17 cellular contexts compared by ENCODE assay signal in the genomic region with DNA sequence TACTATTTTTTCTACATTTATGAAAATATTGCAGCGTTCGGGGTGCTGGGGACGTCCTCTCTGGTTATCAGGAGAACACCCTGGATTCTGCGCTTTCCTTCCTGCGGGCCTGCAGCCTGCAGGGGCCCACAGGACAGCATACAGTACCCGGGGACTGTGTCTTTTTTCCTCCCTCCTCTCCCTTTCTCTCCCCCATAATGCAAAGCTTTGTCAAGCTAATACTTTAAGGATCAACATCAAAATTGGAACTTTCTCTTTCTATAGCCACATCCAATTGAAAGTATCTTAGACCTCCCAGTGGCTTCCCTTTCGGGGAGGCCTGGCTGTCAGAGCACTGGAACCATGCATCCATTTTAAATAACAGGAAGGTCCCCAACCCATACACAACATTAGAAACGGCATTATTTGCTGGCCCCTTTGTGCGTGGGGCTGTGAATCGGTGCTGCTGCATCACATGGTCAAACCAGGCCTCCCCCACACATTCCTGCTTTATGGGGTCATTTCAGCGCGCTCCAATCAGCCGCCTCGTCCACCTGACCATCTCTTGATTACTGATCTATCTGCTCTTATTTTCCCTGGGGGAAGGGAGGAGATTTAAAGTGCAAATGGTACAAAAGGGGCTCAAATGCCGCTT.
DNase-seq lines count a peak whose midpoint lies in the region; ATAC-seq and TF ChIP-seq lines count a peak whose summit lies in the region.
"Had no signal": no experiment of that assay in that cellular context is flagged by ENCODE, and none has a peak within 500 bp of the region (broad histone marks: within the 10 kb centered on the region; RNA-seq: fewer than 3 reads in every experiment).

No MANE protein-coding gene starts in this region.

- H3F3A ChIP-seq in neural cell (ENCODE audit: insufficient read depth, low read length, poor library complexity, severe bottlenecking) = peaks cover 4% of the 10 kb centered on the region

- 76 to 87% (median 78%) methylated on average over 15 of the region's 15 CpGs for WGBS in spleen, 5 donors
- WGBS in transverse colon (ENCODE audit: low coverage in 1 of 2), 2 donors = 79 to 84% methylated on average over 5 to 15 of the region's 15 CpGs

- H3K9ac ChIP-seq in HUES48 (ENCODE audit: low read depth, low read length) (no peak overlapping the region; the same call in 1 of the 2 replicates), neural cell (ENCODE audit: low read length) (peak overlapping the region; percentile 23)

- H3K9me3 ChIP-seq in HUES48 (ENCODE audit: control insufficient read depth, insufficient read depth, low read length) (0 out of 2 replicates have a peak, but pooled peaks cover 4% of the 10 kb centered on the region), neural cell (ENCODE audit: low read length) (peaks cover 3% of the 10 kb centered on the region), spleen (no peaks in the 10 kb centered on the region), transverse colon (no peaks in the 10 kb centered on the region)

- TF ChIP-seq CTCF in fibroblast of mammary gland (conservative IDR thresholded peaks at IDR 0.05; ENCODE audit: control insufficient read depth, insufficient read depth, low read depth, low read length) (no peak), neural cell (IDR thresholded peaks at IDR 0.05; ENCODE audit: poor library complexity, severe bottlenecking) (no peak), spleen (IDR thresholded peaks at IDR 0.05 in 8 of 11, conservative IDR thresholded peaks at IDR 0.05 in 3 of 11) (no peak), brain microvascular endothelial cell (IDR thresholded peaks at IDR 0.05; ENCODE audit: low read depth, low read length, missing control alignments) (no peak), transverse colon (IDR thresholded peaks at IDR 0.05) (no peak)

- peaks cover 34% of the 10 kb centered on the region for H3K4me1 ChIP-seq in HUES48 (ENCODE audit: control insufficient read depth, insufficient read depth, low read length)
- H3K4me1 ChIP-seq in spleen = no peaks in the 10 kb centered on the region
- no peaks in the 10 kb centered on the region for H3K4me1 ChIP-seq in transverse colon
- H3K4me1 ChIP-seq: A549 had no signal

- no peak overlapping the region for H2AFZ ChIP-seq in neural cell (ENCODE audit: low read depth, low read length)

- H3K27ac ChIP-seq in HUES48 (ENCODE audit: low read depth, low read length) (peak overlapping the region; percentile 79), neural cell (ENCODE audit: low read length) (peak overlapping the region; percentile 59), spleen (no peak overlapping the region), brain microvascular endothelial cell (no peak overlapping the region), transverse colon (no peak overlapping the region)
- H3K27ac ChIP-seq: A549 had no signal

- H3K79me2 ChIP-seq in neural cell (replicated peaks; ENCODE audit: insufficient read depth, low read length) = no peaks in the 10 kb centered on the region

- intact Hi-C loops in spleen (cut with DNase I; ENCODE audit: low total_unique reads) = no loop called here
- intact Hi-C loops in Right ventricle myocardium superior (cut with DNase I) = no loop called here
- intact Hi-C loops in transverse colon (cut with DNase I; ENCODE audit: low total_unique reads) = no loop called here

- TF ChIP-seq RAD21 in neural cell (conservative IDR thresholded peaks at IDR 0.05) = no peak

- ATAC-seq in Right ventricle myocardium superior (ENCODE audit: poor library complexity) = no peak
- ATAC-seq: A549, K562 had no signal

- no peaks in the 10 kb centered on the region for H3K9me2 ChIP-seq in neural cell (ENCODE audit: insufficient read depth, low read length)

- in situ Hi-C loops in brain microvascular endothelial cell (cut with HindIII; ENCODE audit: low pct_ligation_motif_present, low sequenced_read_pairs) (no loop called here), transverse colon (cut with MboI; ENCODE audit: low pct_ligation_motif_present in 1 of 4, low pct_unique_long_range_greater_than_20kb in 1 of 4, low sequenced_read_pairs in 3 of 4) (no loop called here)

- H3K27me3 ChIP-seq in HUES48 (ENCODE audit: control insufficient read depth, insufficient read depth, low read length) (no peaks in the 10 kb centered on the region), neural cell (ENCODE audit: insufficient read depth, low read depth, low read length) (no peaks in the 10 kb centered on the region), spleen (replicated peaks in 1 of 7) (peaks cover 0 to 38% (median 0%) of the 10 kb centered on the region in 7 donors), brain microvascular endothelial cell (replicated peaks) (no peaks in the 10 kb centered on the region), transverse colon (peaks cover 8% of the 10 kb centered on the region)

- DNase-seq in fibroblast of mammary gland (ENCODE audit: low read depth) (peak; percentile 58), spleen (peak; percentile 16), Right ventricle myocardium superior (no peak), brain microvascular endothelial cell (no peak), HCEC 1CT (no peak), transverse colon (no peak)
- DNase-seq: DMS 273 treated with DMSO at 0.1 percent for 48 hours; NCI-H2029; NCI-H2171 treated with DMSO at 0.1 percent for 48 hours; NCI-H446 treated with DMSO at 0.1 percent for 48 hours; NK-92 treated with Interleukin-12 subunit alpha and Interleukin-12 subunit beta, amount 100 ng/mL, for 24 hours; OCI-M1; SIG-M5 had no signal

- H4K20me1 ChIP-seq in neural cell (ENCODE audit: insufficient read depth) = no peaks in the 10 kb centered on the region

- no peak for TF ChIP-seq EP300 in neural cell (conservative IDR thresholded peaks at IDR 0.05; ENCODE audit: poor library complexity, severe bottlenecking)
- no peak for TF ChIP-seq EP300 in transverse colon (IDR thresholded peaks at IDR 0.05; ENCODE audit: low read depth)

- H3K4me2 ChIP-seq in neural cell (ENCODE audit: low read length) = peak overlapping the region; percentile 39
- H3K4me2 ChIP-seq: A549 had no signal

- TF ChIP-seq POLR2A in spleen (IDR thresholded peaks at IDR 0.05) = no peak
- no peak for TF ChIP-seq POLR2A in transverse colon (IDR thresholded peaks at IDR 0.05)

- H3K4me3 ChIP-seq in HUES48 (ENCODE audit: low read depth, low read length) (no peak overlapping the region), fibroblast of mammary gland (ENCODE audit: control insufficient read depth, low read depth, low read length) (no peak overlapping the region), neural cell (ENCODE audit: low read length) (no peak overlapping the region), spleen (no peak overlapping the region), brain microvascular endothelial cell (ENCODE audit: low read depth, low read length) (no peak overlapping the region), transverse colon (no peak overlapping the region)
- H3K4me3 ChIP-seq: A549, K562 had no signal

- H3K36me3 ChIP-seq in HUES48 (ENCODE audit: control insufficient read depth, insufficient read depth, low read length) (no peaks in the 10 kb centered on the region), neural cell (ENCODE audit: insufficient read depth, low read length) (no peaks in the 10 kb centered on the region), spleen (no peaks in the 10 kb centered on the region), brain microvascular endothelial cell (replicated peaks) (no peaks in the 10 kb centered on the region), transverse colon (no peaks in the 10 kb centered on the region)

TF ChIP-seq in neural cell, 6 proteins besides CTCF, POLR2A, EP300 and RAD21:
- TF ChIP-seq SMC3 (conservative IDR thresholded peaks at IDR 0.05; ENCODE audit: poor library complexity) = no peak
- TF ChIP-seq TAF1 (IDR thresholded peaks at IDR 0.05; ENCODE audit: low read depth) = no peak
- no peak for TF ChIP-seq POLR2AphosphoS5 (IDR thresholded peaks at IDR 0.05)

Comparison
In these comparisons a context has a peak if more than half of its experiments do, and no peak if none do; other contexts are left out.
1. H3K27ac ChIP-seq: peak in HUES48 (single experiment) and neural cell (single experiment); none in spleen (0 of 8), brain microvascular endothelial cell (single experiment) and transverse colon (0 of 4).
2. DNase-seq: peak in fibroblast of mammary gland (single experiment) and spleen (single experiment); none in Right ventricle myocardium superior (single experiment), brain microvascular endothelial cell (single experiment), HCEC 1CT (single experiment) and transverse colon (single experiment).